ENCODE assay signal across 27 cellular contexts in genomic region chr15:50059203-50059772, GRCh38. TPM values are rescaled to one million over a fixed set of nuclear protein-coding genes. Genes with fewer than 3 reads are reported as not detected.
DNase-seq lines count a peak whose midpoint lies in the region; ATAC-seq, FAIRE-seq and TF ChIP-seq lines count a peak whose summit lies in the region.
"Had no signal": no experiment of that assay in that cellular context is flagged by ENCODE, and none has a peak within 500 bp of the region (broad histone marks: within the 10 kb centered on the region; RNA-seq: fewer than 3 reads in every experiment).

No MANE protein-coding gene starts in this region.

- no peak overlapping the region for H2AK9ac ChIP-seq in IMR-90 (replicated peaks; ENCODE audit: low read depth, low read length, poor library complexity)

- no peak for DNase-seq in activated naive CD8-positive, alpha-beta T cell treated with anti-CD3 and anti-CD28 coated beads, Interleukin-2, amount 10 ng/mL, durations not matched to agents 7 days and 5 days
- no peak for DNase-seq in activated naive CD8-positive, alpha-beta T cell treated with anti-CD3 and anti-CD28 coated beads for 36 hours
- DNase-seq in IMR-90 (no peak), kidney tubule cell (ENCODE audit: low spot score) (peak; percentile 13), HAP-1 (ENCODE audit: low spot score in 2 of 2) (no peak), urothelium cell line (ENCODE audit: low spot score) (no peak), sigmoid colon (no peak)
- DNase-seq: activated CD8-positive, alpha-beta T cell treated with anti-CD3 and anti-CD28 coated beads, Interleukin-2, amount 10 ng/mL, durations not matched to agents 7 days and 5 days; activated gamma-delta T cell; activated naive CD8-positive, alpha-beta T cell treated with anti-CD3 and anti-CD28 coated beads, Interleukin-2, amount 50 U/mL, for 24 hours; dorsolateral prefrontal cortex; gastrocnemius medialis; Karpas-422; left cardiac atrium; NCI-H1436 treated with DMSO at 0.1 percent for 48 hours; NCI-H2171; NCI-H526; Peyer's patch; small intestine; stomach had no signal

- no peak overlapping the region for H4K5ac ChIP-seq in IMR-90 (ENCODE audit: low read depth, low read length)

- BruUV-seq in IMR-90 (replicated peaks; lab: Mats Ljungman, UMichigan) = no TSS peak

- H3K9ac ChIP-seq in IMR-90 (ENCODE audit: low read depth, low read length) (no peak overlapping the region), stomach smooth muscle (ENCODE audit: low read length in 2 of 2) (no peak overlapping the region)
- H3K9ac ChIP-seq: BLaER1 had no signal

- peak overlapping the region; percentile 5; the same call in 1 of the 2 replicates for H2BK20ac ChIP-seq in IMR-90 (ENCODE audit: low read depth, low read length)

- H3K4ac ChIP-seq in IMR-90 (ENCODE audit: low read depth, low read length) = no peak overlapping the region

- H2AK5ac ChIP-seq in IMR-90 (ENCODE audit: low read depth, low read length) = no peak overlapping the region; the same call in 1 of the 2 replicates

- H2BK5ac ChIP-seq in IMR-90 (ENCODE audit: low read depth, low read length, poor library complexity, severe bottlenecking) = no peak overlapping the region

- TF ChIP-seq EP300 in sigmoid colon (IDR thresholded peaks at IDR 0.05) = no peak

- H3K4me1 ChIP-seq in IMR-90 (ENCODE audit: control insufficient read depth, insufficient read depth, low read length) = peaks cover 11% of the 10 kb centered on the region
- peaks cover 17% of the 10 kb centered on the region for H3K4me1 ChIP-seq in stomach smooth muscle (ENCODE audit: control insufficient read depth, insufficient read depth, low read length)
- peaks cover 24% of the 10 kb centered on the region for H3K4me1 ChIP-seq in HAP-1
- H3K4me1 ChIP-seq in sigmoid colon = peaks cover 0 to 42% (median 30%) of the 10 kb centered on the region in 4 donors
- H3K4me1 ChIP-seq: Peyer's patch had no signal

- TF ChIP-seq POLR2A in IMR-90 (IDR thresholded peaks at IDR 0.05; ENCODE audit: low read depth, low read length) (no peak), sigmoid colon (IDR thresholded peaks at IDR 0.05) (no peak)

- H4K8ac ChIP-seq in IMR-90 (ENCODE audit: low read depth in 2 of 2, low read length in 2 of 2) = no peak overlapping the region

- H3K4me3 ChIP-seq in IMR-90 (ENCODE audit: insufficient read depth, low read depth, low read length) (no peak overlapping the region), stomach smooth muscle (ENCODE audit: low read length in 2 of 2) (peak overlapping the region; percentile 5 to 23), HAP-1 (no peak overlapping the region), sigmoid colon (no peak overlapping the region)
- H3K4me3 ChIP-seq: BLaER1, dorsolateral prefrontal cortex, gastrocnemius medialis, hepatocyte, Peyer's patch, SJCRH30, stomach, tibial nerve had no signal

- no peak overlapping the region; the same call in 1 of the 2 replicates for H2BK120ac ChIP-seq in IMR-90 (ENCODE audit: low read depth, low read length)

- H2AFZ ChIP-seq in IMR-90 (replicated peaks; ENCODE audit: low read length, poor library complexity) = no peak overlapping the region
- H2AFZ ChIP-seq: hepatocyte had no signal

- intact Hi-C loops in IMR-90 (cut with micrococcal nuclease) (loop anchor here (5.0 to 10.0 kb wide), 2 partner anchors 258 to 904 kb away; partner anchors contain the start of gene COPS2), sigmoid colon (cut with DNase I) (loop anchor here (5.0 kb wide), 1 partner anchor 78 kb away; no protein-coding TSS in a partner anchor)

- H3K9me3 Mint-ChIP-seq in activated naive CD8-positive, alpha-beta T cell treated with anti-CD3 and anti-CD28 coated beads, Interleukin-2, amount 10 ng/mL, durations not matched to agents 7 days and 5 days = peaks cover 1% of the 10 kb centered on the region
- no peaks in the 10 kb centered on the region for H3K9me3 Mint-ChIP-seq in activated naive CD8-positive, alpha-beta T cell treated with anti-CD3 and anti-CD28 coated beads for 36 hours
- H3K9me3 Mint-ChIP-seq: activated naive CD8-positive, alpha-beta T cell treated with anti-CD3 and anti-CD28 coated beads, Interleukin-2, amount 50 U/mL, for 24 hours; central memory CD8-positive, alpha-beta T cell had no signal

- H3K4me2 ChIP-seq in IMR-90 (ENCODE audit: low read depth, low read length) = no peak overlapping the region
- H3K4me2 ChIP-seq: BLaER1, hepatocyte had no signal

- no peak overlapping the region for H4K91ac ChIP-seq in IMR-90 (ENCODE audit: insufficient read depth, low read depth, low read length)

- TF ChIP-seq RAD21 in IMR-90 (IDR thresholded peaks at IDR 0.05; ENCODE audit: low read length) = no peak

- H3K56ac ChIP-seq in IMR-90 (ENCODE audit: extremely low read depth, insufficient read depth, low read length) = no peak overlapping the region

- H3K23ac ChIP-seq in IMR-90 (ENCODE audit: low read depth, low read length) = no peak overlapping the region

- FAIRE-seq in urothelium cell line (lab: Jason Lieb, UNC) = no peak
- FAIRE-seq: small intestine had no signal

- peak overlapping the region; percentile 10 for H3K27ac Mint-ChIP-seq in activated naive CD8-positive, alpha-beta T cell treated with anti-CD3 and anti-CD28 coated beads, Interleukin-2, amount 10 ng/mL, durations not matched to agents 7 days and 5 days
- no peak overlapping the region for H3K27ac Mint-ChIP-seq in activated naive CD8-positive, alpha-beta T cell treated with anti-CD3 and anti-CD28 coated beads for 36 hours
- H3K27ac Mint-ChIP-seq: activated CD8-positive, alpha-beta T cell treated with anti-CD3 and anti-CD28 coated beads, Interleukin-2, amount 10 ng/mL, durations not matched to agents 7 days and 5 days; activated naive CD8-positive, alpha-beta T cell treated with anti-CD3 and anti-CD28 coated beads, Interleukin-2, amount 50 U/mL, for 24 hours had no signal

- H4K20me1 ChIP-seq in IMR-90 (ENCODE audit: insufficient read depth, low read length) = no peaks in the 10 kb centered on the region
- H4K20me1 ChIP-seq: BLaER1 had no signal

- CTCF ChIA-PET in IMR-90 (lab: Yijun Ruan, JAX) = no interaction called here

- H3K27me3 ChIP-seq in IMR-90 (ENCODE audit: control insufficient read depth, insufficient read depth, low read length) (no peaks in the 10 kb centered on the region), stomach smooth muscle (ENCODE audit: control insufficient read depth in 1 of 2, insufficient read depth in 2 of 2, low read length in 2 of 2) (no peaks in the 10 kb centered on the region), HAP-1 (ENCODE audit: low read depth) (no peaks in the 10 kb centered on the region), sigmoid colon (no peaks in the 10 kb centered on the region)
- H3K27me3 ChIP-seq: BLaER1, dorsolateral prefrontal cortex, gastrocnemius medialis, hepatocyte, Peyer's patch, SJCRH30, stomach, tibial nerve had no signal

- no peaks in the 10 kb centered on the region for H3K9me3 ChIP-seq in IMR-90 (ENCODE audit: control insufficient read depth, insufficient read depth, low read length)
- H3K9me3 ChIP-seq in stomach smooth muscle (ENCODE audit: control insufficient read depth in 2 of 2, low read length in 2 of 2) = no peaks in the 10 kb centered on the region
- no peaks in the 10 kb centered on the region for H3K9me3 ChIP-seq in HAP-1
- H3K9me3 ChIP-seq in sigmoid colon = no peaks in the 10 kb centered on the region
- H3K9me3 ChIP-seq: gastrocnemius medialis, Peyer's patch, SJCRH30, stomach, tibial nerve had no signal

- no peak for TF ChIP-seq CTCF in IMR-90 (conservative IDR thresholded peaks at IDR 0.05; ENCODE audit: low read depth, low read length)
- no peak for TF ChIP-seq CTCF in sigmoid colon (IDR thresholded peaks at IDR 0.05)

- H3K36me3 ChIP-seq in IMR-90 (ENCODE audit: control insufficient read depth, insufficient read depth, low read length) = no peaks in the 10 kb centered on the region
- no peaks in the 10 kb centered on the region for H3K36me3 ChIP-seq in stomach smooth muscle (ENCODE audit: control insufficient read depth in 2 of 2, insufficient read depth in 2 of 2, low read length in 2 of 2)
- H3K36me3 ChIP-seq in HAP-1 (replicated peaks) = no peaks in the 10 kb centered on the region
- H3K36me3 ChIP-seq in sigmoid colon = no peaks in the 10 kb centered on the region
- H3K36me3 ChIP-seq: BLaER1, gastrocnemius medialis, Peyer's patch, SJCRH30, stomach, tibial nerve had no signal

- peak overlapping the region; percentile 34; the same call in 1 of the 2 replicates for H3K18ac ChIP-seq in IMR-90 (ENCODE audit: low read depth, low read length)

- peaks cover 6% of the 10 kb centered on the region for H3K27me3 Mint-ChIP-seq in activated naive CD8-positive, alpha-beta T cell treated with anti-CD3 and anti-CD28 coated beads, Interleukin-2, amount 10 ng/mL, durations not matched to agents 7 days and 5 days
- H3K27me3 Mint-ChIP-seq in activated naive CD8-positive, alpha-beta T cell treated with anti-CD3 and anti-CD28 coated beads for 36 hours = peaks cover 24% of the 10 kb centered on the region
- H3K27me3 Mint-ChIP-seq: central memory CD8-positive, alpha-beta T cell had no signal

- WGBS in IMR-90 (ENCODE audit: extremely low coverage in 2 of 2, insufficient read length in 1 of 2), 2 experiments = no CpG with 5 or more reads among the region's 5 CpGs
- WGBS in sigmoid colon, 2 donors = 92 to 94% methylated on average over 5 of the region's 5 CpGs

- H3K27ac ChIP-seq in IMR-90 (ENCODE audit: insufficient read depth, low read length) = no peak overlapping the region
- H3K27ac ChIP-seq in stomach smooth muscle (ENCODE audit: low read length) = no peak overlapping the region
- H3K27ac ChIP-seq in sigmoid colon = no peak overlapping the region
- H3K27ac ChIP-seq: BLaER1, gastrocnemius medialis, hepatocyte, SJCRH30 had no signal

- H3K14ac ChIP-seq in IMR-90 (replicated peaks; ENCODE audit: low read depth, low read length) = no peak overlapping the region

- H3K9me1 ChIP-seq in IMR-90 (ENCODE audit: insufficient read depth, low read length) = peaks cover 11% of the 10 kb centered on the region

- H3K4me1 Mint-ChIP-seq in activated naive CD8-positive, alpha-beta T cell treated with anti-CD3 and anti-CD28 coated beads, Interleukin-2, amount 10 ng/mL, durations not matched to agents 7 days and 5 days = peaks cover 24% of the 10 kb centered on the region
- peaks cover 2% of the 10 kb centered on the region for H3K4me1 Mint-ChIP-seq in activated naive CD8-positive, alpha-beta T cell treated with anti-CD3 and anti-CD28 coated beads for 36 hours
- H3K4me1 Mint-ChIP-seq: central memory CD8-positive, alpha-beta T cell had no signal

- dilution Hi-C loops in IMR-90 (cut with HindIII; ENCODE audit: low sequenced_read_pairs, unreplicated experiment) = no loop called here

- H3K79me1 ChIP-seq in IMR-90 (ENCODE audit: low read depth in 1 of 2, low read length in 2 of 2) = 0 out of 4 replicates have a peak, but pooled peaks cover 0 to 5% of the 10 kb centered on the region in 2 experiments

- peaks cover 41% of the 10 kb centered on the region for H3K36me3 Mint-ChIP-seq in activated naive CD8-positive, alpha-beta T cell treated with anti-CD3 and anti-CD28 coated beads, Interleukin-2, amount 10 ng/mL, durations not matched to agents 7 days and 5 days
- H3K36me3 Mint-ChIP-seq in activated naive CD8-positive, alpha-beta T cell treated with anti-CD3 and anti-CD28 coated beads for 36 hours = no peaks in the 10 kb centered on the region

- in situ Hi-C loops in IMR-90 (cut with MboI; ENCODE audit: low sequenced_read_pairs) (no loop called here), HAP-1 (cut with MboI; ENCODE audit: low sequenced_read_pairs) (no loop called here)

- 0 out of 3 replicates have a peak overlapping the region, but pooled peaks have one; percentile 4 for H2BK15ac ChIP-seq in IMR-90 (ENCODE audit: low read depth, low read length)

- no peak overlapping the region for H3K4me3 Mint-ChIP-seq in activated naive CD8-positive, alpha-beta T cell treated with anti-CD3 and anti-CD28 coated beads, Interleukin-2, amount 10 ng/mL, durations not matched to agents 7 days and 5 days
- H3K4me3 Mint-ChIP-seq in activated naive CD8-positive, alpha-beta T cell treated with anti-CD3 and anti-CD28 coated beads for 36 hours = no peak overlapping the region
- H3K4me3 Mint-ChIP-seq: activated CD8-positive, alpha-beta T cell treated with anti-CD3 and anti-CD28 coated beads, Interleukin-2, amount 10 ng/mL, durations not matched to agents 7 days and 5 days; activated naive CD8-positive, alpha-beta T cell treated with anti-CD3 and anti-CD28 coated beads, Interleukin-2, amount 50 U/mL, for 24 hours; central memory CD8-positive, alpha-beta T cell had no signal

- POLR2A ChIA-PET in activated naive CD8-positive, alpha-beta T cell treated with anti-CD3 and anti-CD28 coated beads, Interleukin-2, amount 10 ng/mL, durations not matched to agents 7 days and 5 days (lab: Charles Lee) = no interaction called here
- POLR2A ChIA-PET in IMR-90 (lab: Charles Lee; ENCODE audit: unreplicated experiment) = no interaction called here

- ATAC-seq in activated naive CD8-positive, alpha-beta T cell treated with anti-CD3 and anti-CD28 coated beads, Interleukin-2, amount 10 ng/mL, durations not matched to agents 7 days and 5 days (ENCODE audit: low read depth) = no peak
- ATAC-seq in IMR-90 (ENCODE audit: low read depth) = no peak
- ATAC-seq: activated CD8-positive, alpha-beta T cell treated with anti-CD3 and anti-CD28 coated beads, Interleukin-2, amount 10 ng/mL, durations not matched to agents 7 days and 5 days; activated naive CD8-positive, alpha-beta T cell treated with anti-CD3 and anti-CD28 coated beads, Interleukin-2, amount 50 U/mL, for 24 hours; gastrocnemius medialis had no signal

RNA-seq across cellular contexts. Expression of gene ATP8B4, which starts 59.7 kb away (rescaled TPM):
- 10 to 100 TPM; 25.0 to 30.3 TPM for total RNA-seq in activated naive CD8-positive, alpha-beta T cell treated with anti-CD3 and anti-CD28 coated beads, Interleukin-2, amount 10 ng/mL, durations not matched to agents 7 days and 5 days
- 1 to 10 TPM; 3.4 to 3.5 TPM for total RNA-seq in activated naive CD8-positive, alpha-beta T cell treated with anti-CD3 and anti-CD28 coated beads for 36 hours
- total RNA-seq in IMR-90 (2012; rRNA removed) (0.54 and 0.56 TPM in 2 replicates), sigmoid colon (10 to 100 TPM in 1 of 4 donors, 1 to 10 TPM in 3; 4.9 to 11.1 (median 7.4) TPM)
- polyA plus RNA-seq in IMR-90 (2012; rRNA removed) (0.09 and 0.12 TPM in 2 replicates), sigmoid colon (1 to 10 TPM; 1.2 to 1.8 (median 1.7) TPM)
- polyA plus RNA-seq in IMR-90 (2012; cell fraction: cytosol; rRNA removed) = 0.02 TPM in 2 replicates
- polyA plus RNA-seq in IMR-90 (2012; cell fraction: nucleus; rRNA removed; ENCODE audit: low replicate concordance) = 0.11 and 0.94 TPM in 2 replicates
- total RNA-seq: pulmonary artery endothelial cell had no signal

Comparison
In these comparisons a context has a peak if more than half of its experiments do, and no peak if none do; other contexts are left out.
1. H3K4me3 ChIP-seq: peak in stomach smooth muscle (2 of 2); none in IMR-90 (single experiment), HAP-1 (single experiment) and sigmoid colon (0 of 4).